Comparison of ENCODE assay signal across 1 cellular context in the genomic region with DNA sequence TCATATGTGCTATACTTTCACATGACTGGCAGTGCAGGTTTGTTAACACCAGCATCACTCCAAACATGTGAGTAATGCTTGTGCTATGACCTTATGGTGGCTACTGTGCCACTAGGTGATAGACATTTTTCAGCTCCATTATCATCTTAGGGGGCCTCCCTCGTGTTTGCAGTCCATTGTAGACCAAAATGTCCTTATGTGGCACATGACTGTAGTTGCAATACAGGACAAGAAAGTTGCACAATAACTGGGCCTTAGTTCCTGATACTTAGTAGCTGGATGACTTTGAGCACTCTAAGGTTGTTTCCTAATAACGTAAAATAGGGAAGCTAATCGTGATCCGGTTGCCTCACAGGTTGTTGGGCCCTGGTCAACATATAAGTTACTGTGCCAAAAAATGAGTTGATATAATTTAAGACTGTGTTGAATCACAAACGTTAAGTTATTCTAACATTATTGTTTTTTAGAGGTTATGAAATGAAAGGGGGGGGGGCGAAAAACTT.
TF ChIP-seq lines count a peak whose summit lies in the region.

No MANE protein-coding gene starts in this region.

TF ChIP-seq in HepG2, 621 proteins besides CTCF, POLR2A, EP300 and RAD21 (continued from another document):
- TF ChIP-seq, protein P1, sequence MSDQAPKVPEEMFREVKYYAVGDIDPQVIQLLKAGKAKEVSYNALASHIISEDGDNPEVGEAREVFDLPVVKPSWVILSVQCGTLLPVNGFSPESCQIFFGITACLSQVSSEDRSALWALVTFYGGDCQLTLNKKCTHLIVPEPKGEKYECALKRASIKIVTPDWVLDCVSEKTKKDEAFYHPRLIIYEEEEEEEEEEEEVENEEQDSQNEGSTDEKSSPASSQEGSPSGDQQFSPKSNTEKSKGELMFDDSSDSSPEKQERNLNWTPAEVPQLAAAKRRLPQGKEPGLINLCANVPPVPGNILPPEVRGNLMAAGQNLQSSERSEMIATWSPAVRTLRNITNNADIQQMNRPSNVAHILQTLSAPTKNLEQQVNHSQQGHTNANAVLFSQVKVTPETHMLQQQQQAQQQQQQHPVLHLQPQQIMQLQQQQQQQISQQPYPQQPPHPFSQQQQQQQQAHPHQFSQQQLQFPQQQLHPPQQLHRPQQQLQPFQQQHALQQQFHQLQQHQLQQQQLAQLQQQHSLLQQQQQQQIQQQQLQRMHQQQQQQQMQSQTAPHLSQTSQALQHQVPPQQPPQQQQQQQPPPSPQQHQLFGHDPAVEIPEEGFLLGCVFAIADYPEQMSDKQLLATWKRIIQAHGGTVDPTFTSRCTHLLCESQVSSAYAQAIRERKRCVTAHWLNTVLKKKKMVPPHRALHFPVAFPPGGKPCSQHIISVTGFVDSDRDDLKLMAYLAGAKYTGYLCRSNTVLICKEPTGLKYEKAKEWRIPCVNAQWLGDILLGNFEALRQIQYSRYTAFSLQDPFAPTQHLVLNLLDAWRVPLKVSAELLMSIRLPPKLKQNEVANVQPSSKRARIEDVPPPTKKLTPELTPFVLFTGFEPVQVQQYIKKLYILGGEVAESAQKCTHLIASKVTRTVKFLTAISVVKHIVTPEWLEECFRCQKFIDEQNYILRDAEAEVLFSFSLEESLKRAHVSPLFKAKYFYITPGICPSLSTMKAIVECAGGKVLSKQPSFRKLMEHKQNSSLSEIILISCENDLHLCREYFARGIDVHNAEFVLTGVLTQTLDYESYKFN (CRISPR knock-in tag; conservative IDR thresholded peaks at IDR 0.05) = peak; percentile 6; the same call in 1 of the 2 replicates
- TF ChIP-seq SOX13 (IDR thresholded peaks at IDR 0.05) = peak; percentile 49; the same call in 1 of the 2 replicates
- peak in 1 of 2 experiments; percentile 90; a peak in 2 of 4 replicates for TF ChIP-seq SOX13 (CRISPR knock-in tag; conservative IDR thresholded peaks at IDR 0.05 in 1 of 2, IDR thresholded peaks at IDR 0.05 in 1 of 2)
- TF ChIP-seq NFYB (CRISPR knock-in tag; IDR thresholded peaks at IDR 0.05) = no peak
- TF ChIP-seq ZBTB14 (CRISPR knock-in tag; IDR thresholded peaks at IDR 0.05) = no peak
- no peak for TF ChIP-seq KLF15 (CRISPR knock-in tag; IDR thresholded peaks at IDR 0.05; ENCODE audit: borderline replicate concordance)
- no peak for TF ChIP-seq ZBTB8A (CRISPR knock-in tag; IDR thresholded peaks at IDR 0.05; ENCODE audit: borderline replicate concordance, low read depth)
- 0 out of 2 replicates have a peak, but pooled peaks have one; percentile 12 for TF ChIP-seq MIXL1 (CRISPR knock-in tag; IDR thresholded peaks at IDR 0.05)
- TF ChIP-seq ZNF484 (CRISPR knock-in tag; IDR thresholded peaks at IDR 0.05; ENCODE audit: borderline replicate concordance, low read depth) = no peak
- TF ChIP-seq, protein P2, sequence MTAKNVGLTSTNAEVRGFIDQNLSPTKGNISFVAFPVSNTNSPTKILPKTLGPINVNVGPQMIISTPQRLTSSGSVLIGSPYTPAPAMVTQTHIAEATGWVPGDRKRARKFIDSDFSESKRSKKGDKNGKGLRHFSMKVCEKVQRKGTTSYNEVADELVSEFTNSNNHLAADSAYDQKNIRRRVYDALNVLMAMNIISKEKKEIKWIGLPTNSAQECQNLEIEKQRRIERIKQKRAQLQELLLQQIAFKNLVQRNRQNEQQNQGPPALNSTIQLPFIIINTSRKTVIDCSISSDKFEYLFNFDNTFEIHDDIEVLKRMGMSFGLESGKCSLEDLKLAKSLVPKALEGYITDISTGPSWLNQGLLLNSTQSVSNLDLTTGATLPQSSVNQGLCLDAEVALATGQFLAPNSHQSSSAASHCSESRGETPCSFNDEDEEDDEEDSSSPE (CRISPR knock-in tag; IDR thresholded peaks at IDR 0.05) = no peak; the same call in 1 of the 2 replicates
- no peak for TF ChIP-seq CENPBD1 (CRISPR knock-in tag; IDR thresholded peaks at IDR 0.05; ENCODE audit: borderline replicate concordance, low read depth)
- no peak for TF ChIP-seq ERF (CRISPR knock-in tag; IDR thresholded peaks at IDR 0.05)
- no peak for TF ChIP-seq ZFP91 (CRISPR knock-in tag; IDR thresholded peaks at IDR 0.05; ENCODE audit: borderline replicate concordance)
- 0 out of 2 replicates have a peak, but pooled peaks have one; percentile 20 for TF ChIP-seq ZNF317 (CRISPR knock-in tag; IDR thresholded peaks at IDR 0.05)
- no peak; the same call in 1 of the 2 replicates for TF ChIP-seq AHR (CRISPR knock-in tag; IDR thresholded peaks at IDR 0.05)
- TF ChIP-seq ZNF17 (CRISPR knock-in tag; IDR thresholded peaks at IDR 0.05) = no peak
- TF ChIP-seq SMYD3 (CRISPR knock-in tag; IDR thresholded peaks at IDR 0.05) = no peak
- no peak for TF ChIP-seq POLR2AphosphoS2 (IDR thresholded peaks at IDR 0.05; ENCODE audit: low read depth, low read length)
- TF ChIP-seq YEATS2 (CRISPR knock-in tag; IDR thresholded peaks at IDR 0.05; ENCODE audit: borderline replicate concordance) = no peak
- no peak for TF ChIP-seq ZNF205 (CRISPR knock-in tag; IDR thresholded peaks at IDR 0.05)
- TF ChIP-seq FOSL2 (CRISPR knock-in tag; IDR thresholded peaks at IDR 0.05) = peak; percentile 88
- no peak for TF ChIP-seq PREB (CRISPR knock-in tag; IDR thresholded peaks at IDR 0.05)
- TF ChIP-seq ZNF891 (CRISPR knock-in tag; IDR thresholded peaks at IDR 0.05) = no peak
- no peak for TF ChIP-seq ARNT2 (CRISPR knock-in tag; IDR thresholded peaks at IDR 0.05; ENCODE audit: low read depth)
- TF ChIP-seq EHMT2 (IDR thresholded peaks at IDR 0.05; ENCODE audit: borderline replicate concordance, low read depth, low read length) = no peak; the same call in 1 of the 2 replicates
- TF ChIP-seq, protein P3, sequence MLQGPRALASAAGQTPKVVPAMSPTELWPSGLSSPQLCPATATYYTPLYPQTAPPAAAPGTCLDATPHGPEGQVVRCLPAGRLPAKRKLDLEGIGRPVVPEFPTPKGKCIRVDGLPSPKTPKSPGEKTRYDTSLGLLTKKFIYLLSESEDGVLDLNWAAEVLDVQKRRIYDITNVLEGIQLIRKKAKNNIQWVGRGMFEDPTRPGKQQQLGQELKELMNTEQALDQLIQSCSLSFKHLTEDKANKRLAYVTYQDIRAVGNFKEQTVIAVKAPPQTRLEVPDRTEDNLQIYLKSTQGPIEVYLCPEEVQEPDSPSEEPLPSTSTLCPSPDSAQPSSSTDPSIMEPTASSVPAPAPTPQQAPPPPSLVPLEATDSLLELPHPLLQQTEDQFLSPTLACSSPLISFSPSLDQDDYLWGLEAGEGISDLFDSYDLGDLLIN (CRISPR knock-in tag; IDR thresholded peaks at IDR 0.05; ENCODE audit: borderline replicate concordance) = no peak
- TF ChIP-seq ZNF432 (CRISPR knock-in tag; IDR thresholded peaks at IDR 0.05; ENCODE audit: borderline replicate concordance) = no peak
- no peak for TF ChIP-seq ZFAT (CRISPR knock-in tag; conservative IDR thresholded peaks at IDR 0.05)
